1 cellular context compared by ENCODE assay signal in the genomic region with DNA sequence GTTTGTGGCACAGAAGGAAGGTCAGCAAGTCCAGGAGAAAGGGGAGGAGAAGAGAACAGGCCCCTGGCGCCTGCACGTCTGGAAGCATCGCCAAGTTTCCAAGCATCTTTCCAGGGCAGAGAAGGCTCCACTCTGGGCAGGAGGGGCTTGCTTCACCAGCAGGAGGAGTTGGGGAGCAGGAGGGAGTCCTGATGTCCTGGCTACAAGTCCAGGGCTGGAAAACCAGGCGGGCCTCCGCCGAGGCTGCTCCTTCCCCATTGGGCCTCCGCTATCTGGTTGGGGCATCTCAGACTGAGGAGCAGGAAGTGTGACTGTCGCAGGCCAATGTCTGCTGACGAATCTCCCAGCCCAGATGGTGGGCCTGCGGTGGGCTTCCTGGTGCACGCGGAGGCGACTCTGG.
TF ChIP-seq lines count a peak whose summit lies in the region.

No MANE protein-coding gene starts in this region.

TF ChIP-seq in HCT116, 20 proteins besides CTCF, POLR2A, EP300 and RAD21 (continued from another document):
- TF ChIP-seq, protein P1, sequence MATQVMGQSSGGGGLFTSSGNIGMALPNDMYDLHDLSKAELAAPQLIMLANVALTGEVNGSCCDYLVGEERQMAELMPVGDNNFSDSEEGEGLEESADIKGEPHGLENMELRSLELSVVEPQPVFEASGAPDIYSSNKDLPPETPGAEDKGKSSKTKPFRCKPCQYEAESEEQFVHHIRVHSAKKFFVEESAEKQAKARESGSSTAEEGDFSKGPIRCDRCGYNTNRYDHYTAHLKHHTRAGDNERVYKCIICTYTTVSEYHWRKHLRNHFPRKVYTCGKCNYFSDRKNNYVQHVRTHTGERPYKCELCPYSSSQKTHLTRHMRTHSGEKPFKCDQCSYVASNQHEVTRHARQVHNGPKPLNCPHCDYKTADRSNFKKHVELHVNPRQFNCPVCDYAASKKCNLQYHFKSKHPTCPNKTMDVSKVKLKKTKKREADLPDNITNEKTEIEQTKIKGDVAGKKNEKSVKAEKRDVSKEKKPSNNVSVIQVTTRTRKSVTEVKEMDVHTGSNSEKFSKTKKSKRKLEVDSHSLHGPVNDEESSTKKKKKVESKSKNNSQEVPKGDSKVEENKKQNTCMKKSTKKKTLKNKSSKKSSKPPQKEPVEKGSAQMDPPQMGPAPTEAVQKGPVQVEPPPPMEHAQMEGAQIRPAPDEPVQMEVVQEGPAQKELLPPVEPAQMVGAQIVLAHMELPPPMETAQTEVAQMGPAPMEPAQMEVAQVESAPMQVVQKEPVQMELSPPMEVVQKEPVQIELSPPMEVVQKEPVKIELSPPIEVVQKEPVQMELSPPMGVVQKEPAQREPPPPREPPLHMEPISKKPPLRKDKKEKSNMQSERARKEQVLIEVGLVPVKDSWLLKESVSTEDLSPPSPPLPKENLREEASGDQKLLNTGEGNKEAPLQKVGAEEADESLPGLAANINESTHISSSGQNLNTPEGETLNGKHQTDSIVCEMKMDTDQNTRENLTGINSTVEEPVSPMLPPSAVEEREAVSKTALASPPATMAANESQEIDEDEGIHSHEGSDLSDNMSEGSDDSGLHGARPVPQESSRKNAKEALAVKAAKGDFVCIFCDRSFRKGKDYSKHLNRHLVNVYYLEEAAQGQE (IDR thresholded peaks at IDR 0.05; ENCODE audit: low read depth), result no peak
- TF ChIP-seq CBX3 (IDR thresholded peaks at IDR 0.05; ENCODE audit: low read depth) (no peak), FOSL1 (IDR thresholded peaks at IDR 0.05; ENCODE audit: low read depth) (no peak), CEBPB (IDR thresholded peaks at IDR 0.05; ENCODE audit: low read depth) (no peak), EGR1 (IDR thresholded peaks at IDR 0.05; ENCODE audit: low read depth) (no peak), SRF (IDR thresholded peaks at IDR 0.05; ENCODE audit: low read depth) (no peak), EZH2phosphoT487 (IDR thresholded peaks at IDR 0.05; ENCODE audit: borderline replicate concordance) (no peak)
- TF ChIP-seq, protein P2, sequence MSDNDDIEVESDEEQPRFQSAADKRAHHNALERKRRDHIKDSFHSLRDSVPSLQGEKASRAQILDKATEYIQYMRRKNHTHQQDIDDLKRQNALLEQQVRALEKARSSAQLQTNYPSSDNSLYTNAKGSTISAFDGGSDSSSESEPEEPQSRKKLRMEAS (IDR thresholded peaks at IDR 0.05), result no peak
TF ChIP-seq in HCT116: peak in this region for 0.
